8 cellular contexts compared by ENCODE assay signal in the genomic region with DNA sequence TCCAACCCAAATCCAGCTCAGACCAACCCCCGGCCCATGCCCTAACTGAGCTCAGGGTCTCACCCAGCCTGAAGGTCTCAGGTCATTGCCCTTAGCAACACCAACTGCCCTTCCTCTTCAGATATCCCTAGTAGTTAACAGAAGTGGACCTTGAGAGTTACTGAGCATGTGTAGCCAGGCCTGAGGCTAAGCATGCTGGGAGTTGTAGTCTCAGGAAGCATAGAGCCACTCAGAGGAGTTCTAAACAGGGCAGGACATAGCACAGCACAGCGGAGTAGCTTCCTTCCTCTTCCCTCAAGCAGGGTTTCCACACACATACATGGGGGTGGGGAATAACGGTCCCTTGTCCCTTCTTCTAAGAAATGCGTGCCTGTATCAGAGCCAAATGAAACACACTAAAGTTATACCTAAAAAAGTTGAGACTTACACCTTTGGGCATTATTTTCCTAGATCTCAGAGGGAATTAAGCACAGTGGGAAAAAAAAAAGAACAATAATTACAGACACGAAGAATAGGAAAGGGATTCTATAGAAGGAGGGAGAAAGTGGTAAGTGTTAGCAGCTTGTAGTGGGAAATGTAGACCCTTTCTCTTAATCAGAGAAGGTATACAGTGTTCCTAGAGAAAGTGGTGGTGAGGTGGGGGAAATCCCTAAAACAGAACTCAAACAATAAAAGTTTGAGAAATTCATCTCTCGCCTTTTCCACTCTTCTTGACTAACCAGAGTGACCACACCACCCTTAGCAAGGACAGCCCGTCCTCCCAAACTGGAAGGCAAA. TPM values are rescaled to one million over a fixed set of nuclear protein-coding genes. Genes with fewer than 3 reads are reported as not detected.
A peak's percentile ranks its signal among the peaks of the same experiment; 100 is the strongest.
DNase-seq lines count a peak whose midpoint lies in the region; ATAC-seq and TF ChIP-seq lines count a peak whose summit lies in the region.

No MANE protein-coding gene starts in this region.

- H3K4me3 Mint-ChIP-seq in CD4-positive, CD25-positive, alpha-beta regulatory T cell = peak overlapping the region; percentile 55 to 96 (median 86)

- H3K27ac ChIP-seq in CD4-positive, CD25-positive, alpha-beta regulatory T cell (ENCODE audit: insufficient read depth, low read length, poor library complexity, severe bottlenecking) = peak overlapping the region; percentile 54
- H3K27ac ChIP-seq in prostate gland = peak overlapping the region in 1 of 2 donors; percentile 51

- peak overlapping the region; percentile 82 for H3K4me3 ChIP-seq in CD4-positive, CD25-positive, alpha-beta regulatory T cell (ENCODE audit: low read depth, low read length)
- no peak overlapping the region for H3K4me3 ChIP-seq in prostate gland

- WGBS in prostate gland = 38% methylated on average over 7 of the region's 7 CpGs

- TF ChIP-seq POLR2A in prostate gland (IDR thresholded peaks at IDR 0.05) = no peak

- ATAC-seq in CD4-positive, CD25-positive, alpha-beta regulatory T cell (ENCODE audit: low read depth in 2 of 2) = peak; percentile 75 to 79
- peak; percentile 59 for ATAC-seq in GM19025 (IDR thresholded peaks at IDR 0.05; ENCODE audit: low read depth, unreplicated experiment)
- peak; percentile 63 for ATAC-seq in HG03175 (IDR thresholded peaks at IDR 0.05; ENCODE audit: unreplicated experiment)
- ATAC-seq in left cardiac atrium = peak; percentile 42 to 65

- peaks cover 38% of the 10 kb centered on the region for H3K36me3 ChIP-seq in CD4-positive, CD25-positive, alpha-beta regulatory T cell (ENCODE audit: control insufficient read depth, insufficient read depth, low read length)
- H3K36me3 ChIP-seq in prostate gland = peaks cover 19 to 30% of the 10 kb centered on the region in 2 donors

- H3K4me1 ChIP-seq in CD4-positive, CD25-positive, alpha-beta regulatory T cell (ENCODE audit: control insufficient read depth, insufficient read depth, low read length, poor library complexity, severe bottlenecking) = peaks cover 52% of the 10 kb centered on the region
- H3K4me1 ChIP-seq in prostate gland (replicated peaks) = peaks cover 29% of the 10 kb centered on the region

- H3K27ac Mint-ChIP-seq in CD4-positive, CD25-positive, alpha-beta regulatory T cell = peak overlapping the region; percentile 87 to 94 (median 90)

- H3K4me1 Mint-ChIP-seq in CD4-positive, CD25-positive, alpha-beta regulatory T cell = peaks cover 15 to 74% (median 48%) of the 10 kb centered on the region in 4 donors

- H3K27me3 ChIP-seq in CD4-positive, CD25-positive, alpha-beta regulatory T cell (ENCODE audit: control insufficient read depth, insufficient read depth, low read length) = no peaks in the 10 kb centered on the region
- H3K27me3 ChIP-seq in prostate gland (replicated peaks; ENCODE audit: insufficient read depth) = no peaks in the 10 kb centered on the region

- intact Hi-C loops in left cardiac atrium (cut with DNase I) = no loop called here
- intact Hi-C loops in prostate gland (cut with DNase I) = no loop called here

- H3K27me3 Mint-ChIP-seq in CD4-positive, CD25-positive, alpha-beta regulatory T cell = peaks cover 13% of the 10 kb centered on the region

- H3K36me3 Mint-ChIP-seq in CD4-positive, CD25-positive, alpha-beta regulatory T cell = peaks cover 28% of the 10 kb centered on the region

- H3K9me3 ChIP-seq in CD4-positive, CD25-positive, alpha-beta regulatory T cell (ENCODE audit: control insufficient read depth in 2 of 2, low read length in 2 of 2) = no peaks in the 10 kb centered on the region
- no peaks in the 10 kb centered on the region for H3K9me3 ChIP-seq in prostate gland

- DNase-seq in CD4-positive, CD25-positive, alpha-beta regulatory T cell = peak; percentile 42 to 83 (median 56)
- DNase-seq in SIG-M5 treated with dmso at 0.1 percent for 504 hours (lab: John Stamatoyannopoulos, UW; ENCODE audit: unreplicated experiment) = peak; percentile 99
- DNase-seq in amniotic epithelial cell (ENCODE audit: low read depth) = peak; percentile 86
- peak; percentile 68 for DNase-seq in left cardiac atrium
- peak; percentile 47 for DNase-seq in prostate gland (ENCODE audit: low spot score)
- DNase-seq in NCI-H1092 treated with DMSO at 0.1 percent for 48 hours (lab: John Stamatoyannopoulos, UW) = no peak

- peaks cover 0 to 2% (median 0%) of the 10 kb centered on the region in 7 donors for H3K9me3 Mint-ChIP-seq in CD4-positive, CD25-positive, alpha-beta regulatory T cell

- TF ChIP-seq CTCF in prostate gland (IDR thresholded peaks at IDR 0.05) = no peak

RNA-seq across cellular contexts. Expression of a gene that starts 4.4 kb away (rescaled TPM):
- 149 TPM for total RNA-seq in CD4-positive, CD25-positive, alpha-beta regulatory T cell
- 1 to 10 TPM; 5.2 to 8.8 (median 6.5) TPM for polyA plus RNA-seq in CD4-positive, CD25-positive, alpha-beta regulatory T cell
- 10 to 100 TPM; 44.1 to 47.4 TPM for total RNA-seq in left cardiac atrium
- 10 to 100 TPM; 82.7 to 99.7 TPM for total RNA-seq in prostate gland

RNA-seq across cellular contexts. Expression of a gene that starts 13.6 kb away (rescaled TPM):
- 6.0 TPM for total RNA-seq in CD4-positive, CD25-positive, alpha-beta regulatory T cell
- polyA plus RNA-seq in CD4-positive, CD25-positive, alpha-beta regulatory T cell = 10 to 100 TPM; 11.7 to 19.5 (median 15.8) TPM
- under 1 TPM; 0.24 to 0.41 TPM for total RNA-seq in left cardiac atrium
- 1 to 10 TPM; 1.1 to 2.3 TPM for total RNA-seq in prostate gland

RNA-seq across cellular contexts. Expression of a gene that starts 37.6 kb away (rescaled TPM):
- total RNA-seq in CD4-positive, CD25-positive, alpha-beta regulatory T cell = 51.3 TPM
- 10 to 100 TPM; 59.3 to 83.8 (median 64.9) TPM for polyA plus RNA-seq in CD4-positive, CD25-positive, alpha-beta regulatory T cell
- total RNA-seq in left cardiac atrium = 10 to 100 TPM; 70.2 to 72.2 TPM
- 10 to 100 TPM; 53.9 to 55.4 TPM for total RNA-seq in prostate gland

RNA-seq across cellular contexts. Expression of a gene that starts 38.4 kb away (rescaled TPM):
- total RNA-seq in CD4-positive, CD25-positive, alpha-beta regulatory T cell = 0.27 TPM
- polyA plus RNA-seq in CD4-positive, CD25-positive, alpha-beta regulatory T cell = not detected
- total RNA-seq in left cardiac atrium (1 to 10 TPM in 1 of 2 donors, under 1 TPM in 1; 0.97 to 1.0 TPM), prostate gland (100 to 1,000 TPM in 1 of 2 donors, under 1 TPM in 1; 0.18 to 114 TPM)

RNA-seq across cellular contexts. Expression of a gene that starts 54.5 kb away (rescaled TPM):
- total RNA-seq in CD4-positive, CD25-positive, alpha-beta regulatory T cell = 315 TPM
- 10 to 100 TPM; 59.0 to 71.9 (median 62.2) TPM for polyA plus RNA-seq in CD4-positive, CD25-positive, alpha-beta regulatory T cell
- 10 to 100 TPM; 24.4 to 46.0 TPM for total RNA-seq in left cardiac atrium
- total RNA-seq in prostate gland = 100 to 1,000 TPM in 1 of 2 donors, 10 to 100 TPM in 1; 25.2 to 143 TPM
